18 cellular contexts compared by ENCODE assay signal in genomic region chr9:113705938-113706519, GRCh38.
DNase-seq lines count a peak whose midpoint lies in the region; ATAC-seq and TF ChIP-seq lines count a peak whose summit lies in the region.
"Had no signal": no experiment of that assay in that cellular context is flagged by ENCODE, and none has a peak within 500 bp of the region (broad histone marks: within the 10 kb centered on the region; RNA-seq: fewer than 3 reads in every experiment).

No MANE protein-coding gene starts in this region.

- H3K9me3 ChIP-seq in stomach, result peaks cover 0 to 13% (median 5%) of the 10 kb centered on the region in 4 donors

- WGBS in stomach, 5 donors, result 22 to 53% (median 39%) methylated on average over 1 to 2 of the region's 2 CpGs

- ATAC-seq in GM18858 (IDR thresholded peaks at IDR 0.05; ENCODE audit: unreplicated experiment), result no peak
- ATAC-seq: activated CD4-positive, alpha-beta T cell treated with anti-CD3 and anti-CD28 coated beads for 36 hours; activated naive CD4-positive, alpha-beta T cell treated with anti-CD3 and anti-CD28 coated beads, Interleukin-2, amount 50 U/mL, for 72 hours; HCT116 had no signal

- peak overlapping the region; percentile 49 to 76 (median 63) for H3K27ac ChIP-seq in stomach
- H3K27ac ChIP-seq: BLaER1, PC-9 had no signal

- H3K36me3 ChIP-seq in stomach, result no peaks in the 10 kb centered on the region
- H3K36me3 ChIP-seq: BLaER1, MG63 had no signal

- TF ChIP-seq CTCF in stomach (IDR thresholded peaks at IDR 0.05), result no peak

- TF ChIP-seq POLR2A in stomach (IDR thresholded peaks at IDR 0.05), result no peak

- no peak overlapping the region for H3K4me3 ChIP-seq in stomach
- H3K4me3 ChIP-seq: BLaER1, MG63, PC-9 had no signal

- no peaks in the 10 kb centered on the region for H3K27me3 ChIP-seq in stomach
- H3K27me3 ChIP-seq: BLaER1, MG63 had no signal

- intact Hi-C loops in stomach (cut with DNase I; ENCODE audit: low total_unique reads), result no loop called here

- H3K4me1 ChIP-seq in stomach, result peaks cover 0 to 8% (median 4%) of the 10 kb centered on the region in 4 donors

- no peak for TF ChIP-seq EP300 in stomach (IDR thresholded peaks at IDR 0.05)

- peak; percentile 20 for DNase-seq in NCI-H2029 (lab: John Stamatoyannopoulos, UW)
- DNase-seq in dermis blood vessel endothelial cell, result peak; percentile 65
- DNase-seq in left kidney (ENCODE audit: low read depth, low spot score), result peak; percentile 31
- peak; percentile 32 for DNase-seq in stomach
- no peak for DNase-seq in NCI-H1930 (lab: John Stamatoyannopoulos, UW)
- no peak for DNase-seq in stimulated activated CD4-positive, alpha-beta T cell treated with anti-CD3 and anti-CD28 coated beads, Interleukin-4, amount 100 ng/mL, for 1 hour
- DNase-seq: activated CD4-positive, alpha-beta T cell treated with anti-CD3 and anti-CD28 coated beads for 36 hours; activated T-cell treated with anti-CD3 and anti-CD28 coated beads for 4 hours; effector memory CD8-positive, alpha-beta T cell; MG63; NCI-H2081; PC-9; stimulated activated CD8-positive, alpha-beta memory T cell treated with anti-CD3 and anti-CD28 coated beads, Interleukin-4, amount 100 ng/mL, for 48 hours; T1000 had no signal

Comparison
In these comparisons a context has a peak if more than half of its experiments do, and no peak if none do; other contexts are left out.
1. DNase-seq: peak in NCI-H2029 (single experiment), dermis blood vessel endothelial cell (single experiment), left kidney (single experiment) and stomach (single experiment); none in NCI-H1930 (0 of 2) and stimulated activated CD4-positive, alpha-beta T cell treated with anti-CD3 and anti-CD28 coated beads, Interleukin-4, amount 100 ng/mL, for 1 hour (single experiment).